ENCODE assay signal across 9 cellular contexts in the genomic region with DNA sequence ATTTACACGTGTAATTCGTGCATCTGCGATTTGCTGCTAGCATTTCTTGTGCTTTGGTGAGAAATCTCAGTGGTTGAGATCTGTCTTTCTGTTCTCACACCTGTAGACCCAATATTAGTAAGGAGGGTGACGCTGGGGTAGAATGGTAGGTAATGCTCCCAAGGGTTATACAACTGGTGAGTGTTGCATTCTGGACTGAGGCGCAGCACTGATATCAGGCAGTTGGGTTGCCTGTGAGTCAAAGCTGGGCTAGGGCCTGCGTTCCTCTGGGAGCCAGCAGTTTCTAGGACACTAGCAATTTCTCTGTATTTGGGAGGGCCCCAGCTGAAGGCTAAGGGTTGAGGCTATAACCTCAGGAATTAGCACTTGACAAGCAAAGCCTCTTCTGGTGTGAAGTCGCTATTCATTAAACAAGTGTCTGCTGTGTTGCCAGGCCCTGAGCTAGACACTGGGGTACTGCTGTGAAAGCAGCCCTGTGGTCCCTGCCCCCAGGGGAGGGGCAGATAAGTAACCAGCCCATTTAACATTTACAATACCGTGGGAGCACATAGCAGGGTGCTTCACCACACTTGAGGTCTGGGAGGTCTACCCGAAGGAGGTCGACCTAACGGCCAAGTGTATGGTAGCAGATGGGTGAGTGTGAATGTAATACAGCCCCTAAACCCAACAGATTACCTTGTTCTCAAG. TPM values are rescaled to one million over a fixed set of nuclear protein-coding genes. Genes with fewer than 3 reads are reported as not detected.
DNase-seq lines count a peak whose midpoint lies in the region; ATAC-seq and TF ChIP-seq lines count a peak whose summit lies in the region.
"Had no signal": no experiment of that assay in that cellular context is flagged by ENCODE, and none has a peak within 500 bp of the region (broad histone marks: within the 10 kb centered on the region; RNA-seq: fewer than 3 reads in every experiment).

No MANE protein-coding gene starts in this region.

- no peaks in the 10 kb centered on the region for H3K36me3 Mint-ChIP-seq in activated naive CD8-positive, alpha-beta T cell
- H3K36me3 Mint-ChIP-seq in neural crest cell (ENCODE audit: low read depth), result peaks cover 2% of the 10 kb centered on the region

- H3K27ac Mint-ChIP-seq in activated naive CD8-positive, alpha-beta T cell, result peak overlapping the region; percentile 73
- peak overlapping the region; percentile 74 for H3K27ac Mint-ChIP-seq in neural crest cell (ENCODE audit: unreplicated experiment)

- H3K27me3 Mint-ChIP-seq in activated naive CD8-positive, alpha-beta T cell, result no peaks in the 10 kb centered on the region
- H3K27me3 Mint-ChIP-seq in neural crest cell (ENCODE audit: low read depth), result no peaks in the 10 kb centered on the region

- DNase-seq in neural crest cell (ENCODE audit: low read depth, low spot score) (no peak), cerebellum (ENCODE audit: low spot score) (no peak), NCI-H526 (lab: John Stamatoyannopoulos, UW) (no peak), iPS-NIHi11 (ENCODE audit: low spot score) (no peak), NCI-H1092 treated with DMSO at 0.1 percent for 48 hours (lab: John Stamatoyannopoulos, UW) (no peak)
- DNase-seq: SW 1271 had no signal

- TF ChIP-seq CTCF in neural crest cell (conservative IDR thresholded peaks at IDR 0.05), result no peak

- ATAC-seq in GM18907 (IDR thresholded peaks at IDR 0.05; ENCODE audit: unreplicated experiment) (peak; percentile 56), HG02763 (IDR thresholded peaks at IDR 0.05; ENCODE audit: unreplicated experiment) (peak; percentile 43)

- H3K4me3 Mint-ChIP-seq in activated naive CD8-positive, alpha-beta T cell, result peak overlapping the region; percentile 13
- H3K4me3 Mint-ChIP-seq in neural crest cell, result no peak overlapping the region

- H3K4me1 Mint-ChIP-seq in activated naive CD8-positive, alpha-beta T cell (ENCODE audit: low read depth), result peaks cover 94% of the 10 kb centered on the region
- peaks cover 56% of the 10 kb centered on the region for H3K4me1 Mint-ChIP-seq in neural crest cell

- H3K9me3 Mint-ChIP-seq in activated naive CD8-positive, alpha-beta T cell (ENCODE audit: low read depth), result no peaks in the 10 kb centered on the region
- no peaks in the 10 kb centered on the region for H3K9me3 Mint-ChIP-seq in neural crest cell

RNA-seq across cellular contexts. Expression of a gene that starts 28.7 kb away (rescaled TPM):
- total RNA-seq in neural crest cell, result 230 and 231 TPM in 2 replicates
- 44.0 TPM for total RNA-seq in cerebellum
